ENCODE assay signal across 13 cellular contexts in the genomic region with DNA sequence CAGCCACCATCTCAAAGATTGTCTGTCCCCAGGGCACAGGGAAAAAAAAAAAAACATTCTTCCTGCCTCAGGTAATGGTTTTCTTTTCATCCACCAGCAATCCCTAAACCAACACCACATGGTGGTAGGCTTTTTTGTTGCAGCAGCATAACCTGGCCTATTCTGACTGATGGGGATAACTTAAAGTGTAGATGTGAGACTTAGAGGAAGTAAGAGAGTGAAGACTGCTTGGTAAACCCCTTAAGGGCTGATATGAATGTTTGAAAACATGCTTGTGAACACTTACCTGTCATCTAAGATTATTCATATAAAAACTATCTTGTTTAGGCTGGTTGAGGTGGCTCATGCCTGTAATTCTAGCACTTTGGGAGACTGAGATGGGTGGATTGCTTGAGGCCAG.
A peak's percentile ranks its signal among the peaks of the same experiment; 100 is the strongest.
DNase-seq lines count a peak whose midpoint lies in the region; ATAC-seq, FAIRE-seq and TF ChIP-seq lines count a peak whose summit lies in the region.
"Had no signal": no experiment of that assay in that cellular context is flagged by ENCODE, and none has a peak within 500 bp of the region (broad histone marks: within the 10 kb centered on the region; RNA-seq: fewer than 3 reads in every experiment).

No MANE protein-coding gene starts in this region.

- H3K4me3 Mint-ChIP-seq in activated T-helper 1 cell treated with anti-CD3 and anti-CD28 coated beads, Interleukin-12 subunit alpha, Interleukin-12 subunit beta, Interleukin-2, Interleukin-4 antibody, amounts not matched to agents 30 ng/mL and 10 ng/mL and 1 ng/mL, durations not matched to agents 14 hours and 24 hours and 36 hours, result peak overlapping the region; percentile 1
- peak overlapping the region in 5 of 8 donors; percentile 23 to 89 (median 86) for H3K4me3 Mint-ChIP-seq in naive B cell
- H3K4me3 Mint-ChIP-seq: dendritic cell treated with granulocyte-macrophage colony-stimulating factor and Interleukin-4, amounts not matched to agents 40 ng/mL and 50 ng/mL, for 4 days had no signal

- H3K27me3 ChIP-seq in BLaER1 treated with 17β-estradiol and CSF1 and Interleukin-3, amounts not matched to agents 10 nM and 100 nM, result no peaks in the 10 kb centered on the region

- H3K4me1 ChIP-seq in BLaER1 treated with 17β-estradiol and CSF1 and Interleukin-3, amounts not matched to agents 10 nM and 100 nM, result peaks cover 39 to 64% (median 45%) of the 10 kb centered on the region in 10 experiments

- peak overlapping the region; percentile 77 to 89 (median 80) for H3K27ac ChIP-seq in BLaER1 treated with 17β-estradiol and CSF1 and Interleukin-3, amounts not matched to agents 10 nM and 100 nM
- H3K27ac ChIP-seq: epithelial cell of prostate had no signal

- peaks cover 80% of the 10 kb centered on the region for H3K4me1 Mint-ChIP-seq in activated T-helper 1 cell treated with anti-CD3 and anti-CD28 coated beads, Interleukin-12 subunit alpha, Interleukin-12 subunit beta, Interleukin-2, Interleukin-4 antibody, amounts not matched to agents 30 ng/mL and 10 ng/mL and 1 ng/mL, durations not matched to agents 14 hours and 24 hours and 36 hours (ENCODE audit: low read depth)
- peaks cover 34 to 48% (median 44%) of the 10 kb centered on the region in 3 donors for H3K4me1 Mint-ChIP-seq in naive B cell

- intact Hi-C loops in activated T-helper 1 cell treated with anti-CD3 and anti-CD28 coated beads, Interleukin-12 subunit alpha, Interleukin-12 subunit beta, Interleukin-2, Interleukin-4 antibody, amounts not matched to agents 30 ng/mL and 10 ng/mL and 1 ng/mL, durations not matched to agents 14 hours and 24 hours and 36 hours (cut with micrococcal nuclease), result loop anchor here (2.0 to 5.0 kb wide), 3 partner anchors 84 to 303 kb away; no protein-coding TSS in a partner anchor

- H3K27ac Mint-ChIP-seq in activated T-helper 1 cell treated with anti-CD3 and anti-CD28 coated beads, Interleukin-12 subunit alpha, Interleukin-12 subunit beta, Interleukin-2, Interleukin-4 antibody, amounts not matched to agents 30 ng/mL and 10 ng/mL and 1 ng/mL, durations not matched to agents 14 hours and 24 hours and 36 hours, result peak overlapping the region; percentile 91
- H3K27ac Mint-ChIP-seq in naive B cell, result peak overlapping the region in 3 of 6 donors; percentile 4 to 67 (median 27)
- H3K27ac Mint-ChIP-seq: dendritic cell treated with granulocyte-macrophage colony-stimulating factor and Interleukin-4, amounts not matched to agents 40 ng/mL and 50 ng/mL, for 4 days had no signal

- DNase-seq in GM12892 (ENCODE audit: insufficient read length), result no peak
- no peak for DNase-seq in activated T-helper 1 cell treated with anti-CD3 and anti-CD28 coated beads, Interleukin-12 subunit alpha, Interleukin-12 subunit beta, Interleukin-2, Interleukin-4 antibody, amounts not matched to agents 30 ng/mL and 10 ng/mL and 1 ng/mL, durations not matched to agents 14 hours and 24 hours and 36 hours (ENCODE audit: low spot score)
- no peak for DNase-seq in naive B cell
- DNase-seq in COLO668 (lab: John Stamatoyannopoulos, UW; ENCODE audit: unreplicated experiment), result no peak
- no peak for DNase-seq in medulla oblongata (ENCODE audit: extremely low spot score)
- no peak for DNase-seq in NCI-H1092 treated with DMSO at 0.1 percent for 48 hours (lab: John Stamatoyannopoulos, UW)
- DNase-seq: H7, NCI-H82, T-cell had no signal

- peak overlapping the region in 2 of 10 experiments; percentile 0 to 15; a peak in 1 of 20 replicates for H3K4me3 ChIP-seq in BLaER1 treated with 17β-estradiol and CSF1 and Interleukin-3, amounts not matched to agents 10 nM and 100 nM
- H3K4me3 ChIP-seq: lung had no signal

- TF ChIP-seq POLR2A in GM12892 (IDR thresholded peaks at IDR 0.05; ENCODE audit: low read depth, low read length), result no peak

- H3K36me3 Mint-ChIP-seq in activated T-helper 1 cell treated with anti-CD3 and anti-CD28 coated beads, Interleukin-12 subunit alpha, Interleukin-12 subunit beta, Interleukin-2, Interleukin-4 antibody, amounts not matched to agents 30 ng/mL and 10 ng/mL and 1 ng/mL, durations not matched to agents 14 hours and 24 hours and 36 hours (ENCODE audit: low read depth), result peaks cover 13% of the 10 kb centered on the region
- no peaks in the 10 kb centered on the region for H3K36me3 Mint-ChIP-seq in naive B cell
- H3K36me3 Mint-ChIP-seq: T-cell had no signal

- peak overlapping the region; percentile 39 to 77 (median 59); a peak in 18 of 22 replicates for H3K9ac ChIP-seq in BLaER1 treated with 17β-estradiol and CSF1 and Interleukin-3, amounts not matched to agents 10 nM and 100 nM

- H3K36me3 ChIP-seq in BLaER1 treated with 17β-estradiol and CSF1 and Interleukin-3, amounts not matched to agents 10 nM and 100 nM, result no peaks in the 10 kb centered on the region

- no peak for ATAC-seq in naive B cell (ENCODE audit: low read depth in 2 of 2)
- ATAC-seq: T-cell had no signal

- H3K27me3 Mint-ChIP-seq in activated T-helper 1 cell treated with anti-CD3 and anti-CD28 coated beads, Interleukin-12 subunit alpha, Interleukin-12 subunit beta, Interleukin-2, Interleukin-4 antibody, amounts not matched to agents 30 ng/mL and 10 ng/mL and 1 ng/mL, durations not matched to agents 14 hours and 24 hours and 36 hours (ENCODE audit: insufficient read depth), result no peaks in the 10 kb centered on the region
- no peaks in the 10 kb centered on the region for H3K27me3 Mint-ChIP-seq in naive B cell
- H3K27me3 Mint-ChIP-seq: dendritic cell treated with granulocyte-macrophage colony-stimulating factor and Interleukin-4, amounts not matched to agents 40 ng/mL and 50 ng/mL, for 4 days; T-cell had no signal

- peaks cover 19% of the 10 kb centered on the region for H3K9me3 Mint-ChIP-seq in activated T-helper 1 cell treated with anti-CD3 and anti-CD28 coated beads, Interleukin-12 subunit alpha, Interleukin-12 subunit beta, Interleukin-2, Interleukin-4 antibody, amounts not matched to agents 30 ng/mL and 10 ng/mL and 1 ng/mL, durations not matched to agents 14 hours and 24 hours and 36 hours
- H3K9me3 Mint-ChIP-seq in naive B cell, result peaks cover 0 to 11% (median 7%) of the 10 kb centered on the region in 7 donors
- H3K9me3 Mint-ChIP-seq: dendritic cell treated with granulocyte-macrophage colony-stimulating factor and Interleukin-4, amounts not matched to agents 40 ng/mL and 50 ng/mL, for 4 days had no signal

- peak; percentile 57 for FAIRE-seq in GM12892 (lab: Jason Lieb, UNC)

- peaks cover 6 to 18% (median 9%) of the 10 kb centered on the region in 11 experiments; a peak in 18 of 22 replicates for H3K9me3 ChIP-seq in BLaER1 treated with 17β-estradiol and CSF1 and Interleukin-3, amounts not matched to agents 10 nM and 100 nM (replicated peaks in 1 of 11)

- no peaks in the 10 kb centered on the region for H4K20me1 ChIP-seq in BLaER1 treated with 17β-estradiol and CSF1 and Interleukin-3, amounts not matched to agents 10 nM and 100 nM

- peak overlapping the region; percentile 70 to 91 (median 76) for H3K4me2 ChIP-seq in BLaER1 treated with 17β-estradiol and CSF1 and Interleukin-3, amounts not matched to agents 10 nM and 100 nM
